ENCODE assay signal across 24 cellular contexts in genomic region chr13:84940801-84941200, GRCh38.
"Had no signal": no experiment of that assay in that cellular context is flagged by ENCODE, and none has a peak within 500 bp of the region (broad histone marks: within the 10 kb centered on the region; RNA-seq: fewer than 3 reads in every experiment).

No MANE protein-coding gene starts in this region.

- H3K4me3 ChIP-seq: colonic mucosa, esophagus squamous epithelium, gastroesophageal sphincter, heart right ventricle, left lung, lower lobe of right lung, mucosa of descending colon had no signal

- H3K4me1 ChIP-seq: colonic mucosa, esophagus squamous epithelium, gastroesophageal sphincter, heart right ventricle, left lung, lower lobe of right lung had no signal

- H3K36me3 ChIP-seq: colonic mucosa, esophagus squamous epithelium, gastroesophageal sphincter, heart right ventricle, left lung, lower lobe of right lung had no signal

- H3K27me3 ChIP-seq: colonic mucosa, esophagus squamous epithelium, gastroesophageal sphincter, heart right ventricle, left lung had no signal

- FAIRE-seq: endometrium, islet of Langerhans, keratinocyte had no signal

- H3K27ac ChIP-seq: colonic mucosa, epithelial cell of prostate, esophagus squamous epithelium, gastroesophageal sphincter, heart right ventricle, left lung, lower lobe of right lung had no signal

- H3K9me3 ChIP-seq: colonic mucosa, esophagus squamous epithelium, gastroesophageal sphincter, heart right ventricle, left lung, lower lobe of right lung, mucosa of descending colon had no signal

- DNase-seq: colonic mucosa; cortex of kidney; effector CD8-positive, alpha-beta T cell; effector memory CD8-positive, alpha-beta T cell; endodermal cell; erythroblast; esophagus squamous epithelium; foreskin fibroblast; foreskin melanocyte; glutamatergic neuron; heart right ventricle; hippocampal formation; left cardiac atrium; left ventricle myocardium superior; lower lobe of right lung; mesenchymal stem cell; mucosa of descending colon; naive B cell had no signal
